ENCODE assay signal across 8 cellular contexts in genomic region chr4:1289232-1290164, GRCh38. TPM values are rescaled to one million over a fixed set of nuclear protein-coding genes. Genes with fewer than 3 reads are reported as not detected.
DNase-seq lines count a peak whose midpoint lies in the region; TF ChIP-seq lines count a peak whose summit lies in the region.

Gene MAEA (plus strand): TSS chr4:1289891. CDS start chr4:1289914, 23 bp downstream.

- H3K4me3 ChIP-seq in neuron (ENCODE audit: low read length) = peak within 1 kb of the TSS; percentile 95
- H3K4me3 ChIP-seq in subcutaneous abdominal adipose tissue (ENCODE audit: low read depth in 1 of 5, low read length in 5 of 5) = peak within 1 kb of the TSS; percentile 78 to 90 (median 82)

- H3K36me3 ChIP-seq in neuron (ENCODE audit: insufficient read depth, low read length) = no peaks in the 10 kb centered on the region
- no peaks in the 10 kb centered on the region for H3K36me3 ChIP-seq in subcutaneous abdominal adipose tissue (ENCODE audit: control insufficient read depth in 5 of 5, insufficient read depth in 5 of 5, low read length in 5 of 5)

- H3K27ac ChIP-seq in subcutaneous abdominal adipose tissue (ENCODE audit: low read depth, low read length) = peak within 1 kb of the TSS; percentile 70

- peaks cover 28% of the 10 kb centered on the region for H3K4me1 ChIP-seq in neuron (ENCODE audit: insufficient read depth, low read length)
- peaks cover 7 to 49% (median 41%) of the 10 kb centered on the region in 5 donors for H3K4me1 ChIP-seq in subcutaneous abdominal adipose tissue (ENCODE audit: control insufficient read depth in 5 of 5, insufficient read depth in 5 of 5, low read length in 5 of 5)

- in situ Hi-C loops in SK-MEL-5 (cut with HindIII; ENCODE audit: low pct_unique_long_range_greater_than_20kb, low sequenced_read_pairs) = no loop called here

- H2AFZ ChIP-seq in neuron (ENCODE audit: low read depth, low read length) = peak within 1 kb of the TSS; percentile 88

- no peaks in the 10 kb centered on the region for H3K27me3 ChIP-seq in neuron (ENCODE audit: insufficient read depth, low read length)
- H3K27me3 ChIP-seq in subcutaneous abdominal adipose tissue (ENCODE audit: control insufficient read depth in 5 of 5, insufficient read depth in 4 of 5, low read length in 5 of 5) = no peaks in the 10 kb centered on the region

- peak within 1 kb of the TSS; percentile 88 to 95 (median 92) for H3K9ac ChIP-seq in subcutaneous abdominal adipose tissue (ENCODE audit: low read length in 5 of 5)

- DNase-seq in GF-D8 (lab: John Stamatoyannopoulos, UW) = peak; percentile 91
- peak; percentile 100 for DNase-seq in HEK293T (ENCODE audit: extremely low spot score)
- DNase-seq in MV-4-11 (lab: John Stamatoyannopoulos, UW) = peak; percentile 97
- peak; percentile 96 for DNase-seq in SK-MEL-5 (ENCODE audit: low read depth, low spot score)
- peak; percentile 98 for DNase-seq in activated naive CD4-positive, alpha-beta T cell treated with Interleukin-2 at 50 U/mL for 16 hours
- peak; percentile 94 for DNase-seq in foreskin melanocyte

- H3K9me3 ChIP-seq in neuron (ENCODE audit: low read length) (peaks cover 4% of the 10 kb centered on the region), subcutaneous abdominal adipose tissue (ENCODE audit: control insufficient read depth in 5 of 5, low read length in 5 of 5) (peaks cover 0 to 4% (median 0%) of the 10 kb centered on the region in 5 donors)

- CTCF ChIA-PET in HEK293T (lab: Yijun Ruan, JAX) = no interaction called here

- POLR2A ChIA-PET in HEK293T (lab: Yijun Ruan, JAX) = interaction anchor here (0.8 to 3.1 kb wide), 9 partner anchors 10 to 57 kb away, joined by 3 to 13 read pairs (median 4); partner anchors contain the start of genes CTBP1 and UVSSA

TF ChIP-seq in HEK293T, 16 proteins besides CTCF, POLR2A, EP300 and RAD21:
- TF ChIP-seq FOXM1 (IDR thresholded peaks at IDR 0.05; ENCODE audit: borderline replicate concordance) (no peak), ARNT (IDR thresholded peaks at IDR 0.05) (no peak), ZNF384 (IDR thresholded peaks at IDR 0.05) (no peak), SUZ12 (IDR thresholded peaks at IDR 0.05) (no peak), ELF4 (IDR thresholded peaks at IDR 0.05) (peak; percentile 83), L3MBTL2 (conservative IDR thresholded peaks at IDR 0.05) (peak; percentile 91), PKNOX1 (IDR thresholded peaks at IDR 0.05) (no peak), TARDBP (IDR thresholded peaks at IDR 0.05) (no peak), LEF1 (IDR thresholded peaks at IDR 0.05; ENCODE audit: borderline replicate concordance) (no peak), SP1 (IDR thresholded peaks at IDR 0.05) (no peak), CTBP1 (IDR thresholded peaks at IDR 0.05; ENCODE audit: borderline replicate concordance) (no peak)
TF ChIP-seq in HEK293T: peak in this region for 2.

RNA-seq across cellular contexts. Expression of gene MAEA, which starts in this region (rescaled TPM):
- 45.5 and 52.1 TPM in 2 replicates for total RNA-seq in SK-MEL-5 (2014; rRNA removed; shearing (Covaris generic))
- 76.5 and 83.7 TPM in 2 replicates for polyA plus RNA-seq in SK-MEL-5 (2015; cell fraction: cytosol; rRNA removed)
- polyA plus RNA-seq in SK-MEL-5 (2015; cell fraction: nucleus; rRNA removed) = 78.7 and 91.1 TPM in 2 replicates

Comparison
In these comparisons a context has a peak if more than half of its experiments do, and no peak if none do; other contexts are left out.
1. Peak in every context shown above with its lines: DNase-seq, H3K4me3 ChIP-seq and H3K27ac ChIP-seq.